ENCODE assay signal across 15 cellular contexts in genomic region chr13:99663908-99664307, GRCh38. TPM values are rescaled to one million over a fixed set of nuclear protein-coding genes. Genes with fewer than 3 reads are reported as not detected.
DNase-seq lines count a peak whose midpoint lies in the region; ATAC-seq, FAIRE-seq and TF ChIP-seq lines count a peak whose summit lies in the region.
"Had no signal": no experiment of that assay in that cellular context is flagged by ENCODE, and none has a peak within 500 bp of the region (broad histone marks: within the 10 kb centered on the region; RNA-seq: fewer than 3 reads in every experiment).

No MANE protein-coding gene starts in this region.

- H3K27me3 ChIP-seq in CD4-positive, CD25-positive, alpha-beta regulatory T cell (ENCODE audit: control insufficient read depth, insufficient read depth, low read length) = no peaks in the 10 kb centered on the region
- H3K27me3 ChIP-seq in esophagus muscularis mucosa = no peaks in the 10 kb centered on the region

- WGBS in esophagus muscularis mucosa = 93% methylated on average over 2 of the region's 2 CpGs

- H3K27ac Mint-ChIP-seq in CD4-positive, CD25-positive, alpha-beta regulatory T cell = peak overlapping the region in 2 of 3 donors; percentile 31 to 32
- H3K27ac Mint-ChIP-seq: CD14-positive monocyte had no signal

- intact Hi-C loops in esophagus muscularis mucosa (cut with DNase I) = no loop called here

- H3K27me3 Mint-ChIP-seq in CD4-positive, CD25-positive, alpha-beta regulatory T cell = peaks cover 7% of the 10 kb centered on the region

- no peak for DNase-seq in CD4-positive, CD25-positive, alpha-beta regulatory T cell
- DNase-seq in H54 (ENCODE audit: insufficient read length, low spot score) (no peak), SK-N-MC (ENCODE audit: low read depth, low spot score) (no peak), esophagus muscularis mucosa (ENCODE audit: extremely low spot score) (peak; percentile 5), DMS79 treated with DMSO at 0.1 percent for 48 hours (lab: John Stamatoyannopoulos, UW) (no peak)
- DNase-seq in stimulated activated CD4-positive, alpha-beta T cell treated with anti-CD3 and anti-CD28 coated beads, Interleukin-4, amount 100 ng/mL, for 1 hour = no peak
- DNase-seq: DMS53, GM23248, KBM-7 had no signal

- no peaks in the 10 kb centered on the region for H3K9me3 ChIP-seq in CD4-positive, CD25-positive, alpha-beta regulatory T cell (ENCODE audit: control insufficient read depth in 2 of 2, low read length in 2 of 2)
- H3K9me3 ChIP-seq in SK-N-MC (ENCODE audit: low read depth, low read length) (no peaks in the 10 kb centered on the region), esophagus muscularis mucosa (no peaks in the 10 kb centered on the region)
- H3K9me3 ChIP-seq: A549, HAP-1 had no signal

- TF ChIP-seq CTCF in esophagus muscularis mucosa (IDR thresholded peaks at IDR 0.05) = no peak

- TF ChIP-seq POLR2A in H54 (IDR thresholded peaks at IDR 0.05; ENCODE audit: low read depth, low read length) (no peak), esophagus muscularis mucosa (IDR thresholded peaks at IDR 0.05; ENCODE audit: low read depth) (no peak)

- H3K4me3 ChIP-seq in CD4-positive, CD25-positive, alpha-beta regulatory T cell (ENCODE audit: low read depth, low read length) = no peak overlapping the region
- H3K4me3 ChIP-seq in SK-N-MC (no peak overlapping the region), esophagus muscularis mucosa (no peak overlapping the region)
- H3K4me3 ChIP-seq: A549, GM12878, GM23248, HAP-1 had no signal

- no peak for ATAC-seq in CD4-positive, CD25-positive, alpha-beta regulatory T cell (ENCODE audit: low read depth in 2 of 2)
- ATAC-seq in HG02678 (IDR thresholded peaks at IDR 0.05; ENCODE audit: unreplicated experiment) = no peak
- ATAC-seq: A549, GM12878 had no signal

- H3K9ac ChIP-seq in SK-N-MC (ENCODE audit: insufficient read length) = peak overlapping the region; percentile 38
- H3K9ac ChIP-seq: GM23248 had no signal

- TF ChIP-seq EP300 in esophagus muscularis mucosa (IDR thresholded peaks at IDR 0.05) = no peak

- no peaks in the 10 kb centered on the region for H3K36me3 Mint-ChIP-seq in CD4-positive, CD25-positive, alpha-beta regulatory T cell
- H3K36me3 Mint-ChIP-seq: CD14-positive monocyte had no signal

- peak; percentile 71 for FAIRE-seq in H54 (lab: Jason Lieb, UNC)
- FAIRE-seq: A549, GM12878 had no signal

- no peaks in the 10 kb centered on the region for H3K9me3 Mint-ChIP-seq in CD4-positive, CD25-positive, alpha-beta regulatory T cell
- H3K9me3 Mint-ChIP-seq: CD14-positive monocyte had no signal

- no peak overlapping the region for H3K4me3 Mint-ChIP-seq in CD4-positive, CD25-positive, alpha-beta regulatory T cell

- peaks cover 6 to 16% (median 11%) of the 10 kb centered on the region in 4 donors for H3K4me1 Mint-ChIP-seq in CD4-positive, CD25-positive, alpha-beta regulatory T cell
- H3K4me1 Mint-ChIP-seq: CD14-positive monocyte had no signal

- H3K4me1 ChIP-seq in CD4-positive, CD25-positive, alpha-beta regulatory T cell (ENCODE audit: control insufficient read depth, insufficient read depth, low read length, poor library complexity, severe bottlenecking) = peaks cover 9% of the 10 kb centered on the region
- peaks cover 3 to 5% (median 4%) of the 10 kb centered on the region in 4 donors for H3K4me1 ChIP-seq in esophagus muscularis mucosa

- H3K36me3 ChIP-seq in CD4-positive, CD25-positive, alpha-beta regulatory T cell (ENCODE audit: control insufficient read depth, insufficient read depth, low read length) = no peaks in the 10 kb centered on the region
- no peaks in the 10 kb centered on the region for H3K36me3 ChIP-seq in SK-N-MC (ENCODE audit: insufficient read depth, low read length)
- H3K36me3 ChIP-seq in esophagus muscularis mucosa = no peaks in the 10 kb centered on the region
- H3K36me3 ChIP-seq: HAP-1 had no signal

- H3K27ac ChIP-seq in CD4-positive, CD25-positive, alpha-beta regulatory T cell (ENCODE audit: insufficient read depth, low read length, poor library complexity, severe bottlenecking) = no peak overlapping the region
- H3K27ac ChIP-seq in SK-N-MC (peak overlapping the region; percentile 45), esophagus muscularis mucosa (replicated peaks in 1 of 4) (no peak overlapping the region)
- H3K27ac ChIP-seq: A549, GM23248, HL-60 had no signal

RNA-seq across cellular contexts. Expression of gene CLYBL, which starts 57.4 kb away (rescaled TPM):
- 12.0 TPM for total RNA-seq in CD4-positive, CD25-positive, alpha-beta regulatory T cell
- polyA plus RNA-seq in CD4-positive, CD25-positive, alpha-beta regulatory T cell = 10 to 100 TPM; 15.3 to 17.7 (median 16.6) TPM
- total RNA-seq in esophagus muscularis mucosa = 10 to 100 TPM in 2 of 4 donors, 1 to 10 TPM in 2; 7.5 to 11.7 (median 9.4) TPM
